8 cellular contexts compared by ENCODE assay signal in genomic region chr4:123649248-123649643, GRCh38.
DNase-seq lines count a peak whose midpoint lies in the region; ATAC-seq and TF ChIP-seq lines count a peak whose summit lies in the region.

No MANE protein-coding gene starts in this region.

- no peaks in the 10 kb centered on the region for H4K20me1 ChIP-seq in smooth muscle cell (ENCODE audit: low read depth)

- no peaks in the 10 kb centered on the region for H3K79me1 ChIP-seq in trophoblast cell (ENCODE audit: low read length)

- H4K12ac ChIP-seq in trophoblast cell (ENCODE audit: low read depth, low read length) = no peak overlapping the region

- ATAC-seq in GM19455 (IDR thresholded peaks at IDR 0.05; ENCODE audit: unreplicated experiment) = peak; percentile 82
- peak; percentile 77 for ATAC-seq in HG03139 (IDR thresholded peaks at IDR 0.05; ENCODE audit: unreplicated experiment)

- no peak overlapping the region for H3K14ac ChIP-seq in trophoblast cell (ENCODE audit: low read length)

- H3K4me2 ChIP-seq in smooth muscle cell (peak overlapping the region; percentile 30), trophoblast cell (ENCODE audit: low read length) (no peak overlapping the region)

- H2BK5ac ChIP-seq in trophoblast cell (ENCODE audit: low read depth, low read length, poor library complexity) = no peak overlapping the region

- H3K4me3 ChIP-seq in colonic mucosa = no peak overlapping the region
- H3K4me3 ChIP-seq in smooth muscle cell = peak overlapping the region; percentile 6
- H3K4me3 ChIP-seq in trophoblast cell (ENCODE audit: low read depth, low read length) = no peak overlapping the region
- H3K4me3 ChIP-seq in adrenal gland = no peak overlapping the region

- no peak overlapping the region for H2BK12ac ChIP-seq in trophoblast cell (ENCODE audit: low read length)

- no peaks in the 10 kb centered on the region for H3K9me3 ChIP-seq in colonic mucosa
- no peaks in the 10 kb centered on the region for H3K9me3 ChIP-seq in smooth muscle cell (replicated peaks; ENCODE audit: low read depth)
- no peaks in the 10 kb centered on the region for H3K9me3 ChIP-seq in trophoblast cell (ENCODE audit: insufficient read depth, low read depth, low read length)
- H3K9me3 ChIP-seq in adrenal gland (replicated peaks in 1 of 3) = no peaks in the 10 kb centered on the region

- H3F3A ChIP-seq in smooth muscle cell (ENCODE audit: low read depth) = no peaks in the 10 kb centered on the region

- no peak for TF ChIP-seq CTCF in colonic mucosa (IDR thresholded peaks at IDR 0.05)
- no peak for TF ChIP-seq CTCF in smooth muscle cell (IDR thresholded peaks at IDR 0.05; ENCODE audit: borderline replicate concordance, insufficient read depth, poor library complexity, severe bottlenecking)
- TF ChIP-seq CTCF in adrenal gland (IDR thresholded peaks at IDR 0.05) = no peak

- H3K27ac ChIP-seq in colonic mucosa (peak overlapping the region; percentile 73), smooth muscle cell (ENCODE audit: low read depth) (peak overlapping the region; percentile 87), trophoblast cell (ENCODE audit: low read depth, low read length) (no peak overlapping the region), adrenal gland (peak overlapping the region in 1 of 5 donors; percentile 13)

- H3K9ac ChIP-seq in colonic mucosa (ENCODE audit: low read depth in 2 of 2, low read length in 2 of 2) = no peak overlapping the region
- peak overlapping the region; percentile 64 for H3K9ac ChIP-seq in smooth muscle cell (ENCODE audit: low read depth)
- no peak overlapping the region for H3K9ac ChIP-seq in trophoblast cell (ENCODE audit: low read length)

- 97% methylated on average over 3 of the region's 3 CpGs for WGBS in smooth muscle cell (ENCODE audit: low lambda C conversion rate)
- no CpG with 5 or more reads among the region's 3 CpGs for WGBS in trophoblast cell (ENCODE audit: extremely low coverage, insufficient coverage, insufficient read length)
- 79 to 90% (median 82%) methylated on average over 3 of the region's 3 CpGs for WGBS in adrenal gland, 4 donors

- H3K79me2 ChIP-seq in smooth muscle cell (ENCODE audit: low read depth) (no peaks in the 10 kb centered on the region), trophoblast cell (ENCODE audit: control insufficient read depth, insufficient read depth, low read length, poor library complexity) (no peaks in the 10 kb centered on the region)

- H2AFZ ChIP-seq in smooth muscle cell (ENCODE audit: low read depth) (peak overlapping the region; percentile 46), trophoblast cell (ENCODE audit: insufficient read depth, low read length, poor library complexity) (no peak overlapping the region)

- no peaks in the 10 kb centered on the region for H3K4me1 ChIP-seq in colonic mucosa
- peaks cover 20% of the 10 kb centered on the region for H3K4me1 ChIP-seq in smooth muscle cell (ENCODE audit: low read depth)
- H3K4me1 ChIP-seq in trophoblast cell (ENCODE audit: control insufficient read depth in 1 of 2, insufficient read depth in 2 of 2, low read length in 2 of 2) = no peaks in the 10 kb centered on the region
- H3K4me1 ChIP-seq in adrenal gland (replicated peaks in 1 of 2) = peaks cover 0 to 8% of the 10 kb centered on the region in 2 donors

- H3K36me3 ChIP-seq in colonic mucosa (no peaks in the 10 kb centered on the region), smooth muscle cell (ENCODE audit: low read depth) (no peaks in the 10 kb centered on the region), trophoblast cell (ENCODE audit: control insufficient read depth in 1 of 2, insufficient read depth in 2 of 2, low read length in 2 of 2) (no peaks in the 10 kb centered on the region), adrenal gland (replicated peaks in 1 of 2) (no peaks in the 10 kb centered on the region)

- H4K8ac ChIP-seq in trophoblast cell (ENCODE audit: low read depth, low read length) = no peak overlapping the region

- no peak overlapping the region for H4K91ac ChIP-seq in trophoblast cell (ENCODE audit: low read depth, low read length)

- no peak overlapping the region for H3K4ac ChIP-seq in trophoblast cell (ENCODE audit: low read depth, low read length)

- no peak overlapping the region for H2BK120ac ChIP-seq in trophoblast cell (ENCODE audit: insufficient read depth, low read length, poor library complexity)

- DNase-seq in colonic mucosa = no peak
- DNase-seq in smooth muscle cell (lab: John Stamatoyannopoulos, UW; ENCODE audit: unreplicated experiment) = no peak
- DNase-seq in SIG-M5 (lab: John Stamatoyannopoulos, UW) = no peak
- DNase-seq in trophoblast cell = no peak
- DNase-seq in NCI-H2107 (lab: John Stamatoyannopoulos, UW) = no peak
- no peak for DNase-seq in adrenal gland

- H3K27me3 ChIP-seq in colonic mucosa = no peaks in the 10 kb centered on the region
- H3K27me3 ChIP-seq in smooth muscle cell (ENCODE audit: low read depth) = no peaks in the 10 kb centered on the region
- no peaks in the 10 kb centered on the region for H3K27me3 ChIP-seq in trophoblast cell (ENCODE audit: insufficient read depth, low read length)
- no peaks in the 10 kb centered on the region for H3K27me3 ChIP-seq in adrenal gland

- intact Hi-C loops in colonic mucosa (cut with DNase I) (no loop called here), adrenal gland (cut with DNase I) (no loop called here)

- no peak overlapping the region for H3K18ac ChIP-seq in trophoblast cell (ENCODE audit: low read length)

- no peak overlapping the region for H2AK5ac ChIP-seq in trophoblast cell (ENCODE audit: low read length)

- no peak for TF ChIP-seq POLR2A in adrenal gland (IDR thresholded peaks at IDR 0.05)

- no peak overlapping the region for H3K23ac ChIP-seq in trophoblast cell (ENCODE audit: low read length)
